In genomic region chr6:119280586-119281163, GRCh38 we compare ENCODE assay signal across 26 cellular contexts.
DNase-seq lines count a peak whose midpoint lies in the region; ATAC-seq and TF ChIP-seq lines count a peak whose summit lies in the region.
"Had no signal": no experiment of that assay in that cellular context is flagged by ENCODE, and none has a peak within 500 bp of the region (broad histone marks: within the 10 kb centered on the region; RNA-seq: fewer than 3 reads in every experiment).

No MANE protein-coding gene starts in this region.

- H3K36me3 ChIP-seq in HCT116 (ENCODE audit: control insufficient read depth in 1 of 2, insufficient read depth in 2 of 2, low read length in 2 of 2) (no peaks in the 10 kb centered on the region; a peak in 1 of 4 replicates), subcutaneous abdominal adipose tissue (ENCODE audit: control insufficient read depth in 5 of 5, insufficient read depth in 5 of 5, low read length in 5 of 5) (peaks cover 4 to 15% (median 6%) of the 10 kb centered on the region in 5 donors)
- H3K36me3 ChIP-seq: pancreas, thyroid gland had no signal

- intact Hi-C loops in HCT116 (cut with micrococcal nuclease) (no loop called here), dorsolateral prefrontal cortex (cut with DNase I) (no loop called here)

- CTCF ChIA-PET in HCT116 (lab: Charles Lee), result no interaction called here

- TF ChIP-seq RAD21 in HCT116 (IDR thresholded peaks at IDR 0.05; ENCODE audit: low read depth), result no peak

- H3K4me3 ChIP-seq in HCT116 (replicated peaks in 1 of 2; ENCODE audit: low read depth in 1 of 2, low read length in 2 of 2) (no peak overlapping the region), subcutaneous abdominal adipose tissue (ENCODE audit: low read depth in 1 of 5, low read length in 5 of 5) (no peak overlapping the region), dorsolateral prefrontal cortex (no peak overlapping the region)
- H3K4me3 ChIP-seq: GM23338, hepatocyte, pancreas, thyroid gland had no signal

- no peaks in the 10 kb centered on the region for H4K20me1 ChIP-seq in HCT116 (ENCODE audit: insufficient read depth)

- RAD21 ChIA-PET in HCT116 (lab: Charles Lee; ENCODE audit: low non-redundant PET in 1 of 2, low total read pairs in 2 of 2, uncharacterized antibody in 2 of 2, unreplicated experiment in 2 of 2), result no interaction called here

- no peak overlapping the region for H2AFZ ChIP-seq in HCT116 (ENCODE audit: low read depth, low read length, poor library complexity, severe bottlenecking)
- H2AFZ ChIP-seq: GM23338, hepatocyte had no signal

- no peaks in the 10 kb centered on the region for H3K9me2 ChIP-seq in HCT116 (ENCODE audit: insufficient read depth)

- H3K79me2 ChIP-seq in HCT116 (ENCODE audit: insufficient read depth, low read length), result no peaks in the 10 kb centered on the region

- H3K27ac ChIP-seq in HCT116 (ENCODE audit: low read depth, low read length), result peak overlapping the region; percentile 47; the same call in 1 of the 2 replicates
- no peak overlapping the region for H3K27ac ChIP-seq in foreskin keratinocyte
- H3K27ac ChIP-seq in subcutaneous abdominal adipose tissue (ENCODE audit: low read depth, low read length), result peak overlapping the region; percentile 38
- no peak overlapping the region for H3K27ac ChIP-seq in dorsolateral prefrontal cortex
- H3K27ac ChIP-seq: hepatocyte, pancreas, thyroid gland had no signal

- no TSS peak for BruUV-seq in HCT116 (replicated peaks; lab: Mats Ljungman, UMichigan)

- POLR2A ChIA-PET in HCT116 (lab: Charles Lee), result no interaction called here

- no peak for DNase-seq in HCT116 (ENCODE audit: low read depth, low spot score)
- DNase-seq in foreskin keratinocyte, result peak in 1 of 2 donors; percentile 38
- DNase-seq in dorsolateral prefrontal cortex, result no peak
- no peak for DNase-seq in NCI-H226
- DNase-seq: activated CD4-positive, alpha-beta T cell treated with anti-CD3 and anti-CD28 coated beads for 36 hours; activated naive CD4-positive, alpha-beta T cell; activated T-cell treated with anti-CD3 and anti-CD28 coated beads, Interleukin-2, amount 50 U/mL, for 24 hours; amniotic stem cell; CD4-positive, alpha-beta memory T cell; KBM-7; left ventricle myocardium superior; midbrain; natural killer cell; NCI-H146; NCI-H2171 treated with DMSO at 0.1 percent for 48 hours; NCI-H526 treated with DMSO at 0.1 percent for 48 hours; pancreas; right cardiac atrium; stimulated activated naive CD8-positive, alpha-beta T cell treated with anti-CD3 and anti-CD28 coated beads, Interleukin-15, Interleukin-2, amounts not matched to agents 100 U/mL and 50 U/mL, for 24 hours; T-helper 17 cell; thyroid gland had no signal

- H3K9ac ChIP-seq in HCT116 (ENCODE audit: low read length), result no peak overlapping the region
- H3K9ac ChIP-seq in subcutaneous abdominal adipose tissue (ENCODE audit: low read length in 5 of 5), result no peak overlapping the region

- H3K9me3 ChIP-seq in HCT116 (ENCODE audit: control insufficient read depth in 1 of 2, insufficient read depth in 1 of 2, low read depth in 1 of 2, low read length in 2 of 2) (no peaks in the 10 kb centered on the region), subcutaneous abdominal adipose tissue (ENCODE audit: control insufficient read depth in 5 of 5, low read length in 5 of 5) (no peaks in the 10 kb centered on the region)
- H3K9me3 ChIP-seq: pancreas, thyroid gland had no signal

- TF ChIP-seq POLR2A in HCT116 (IDR thresholded peaks at IDR 0.05; ENCODE audit: borderline replicate concordance, extremely low read depth, insufficient read depth, insufficient read length), result no peak

- H3K4me2 ChIP-seq in HCT116 (ENCODE audit: low read length), result no peak overlapping the region
- H3K4me2 ChIP-seq: GM23338, hepatocyte had no signal

- H3K27me3 ChIP-seq in HCT116 (ENCODE audit: insufficient read depth, low read length) (no peaks in the 10 kb centered on the region), foreskin keratinocyte (no peaks in the 10 kb centered on the region), subcutaneous abdominal adipose tissue (ENCODE audit: control insufficient read depth in 5 of 5, insufficient read depth in 4 of 5, low read length in 5 of 5) (no peaks in the 10 kb centered on the region), dorsolateral prefrontal cortex (no peaks in the 10 kb centered on the region)
- H3K27me3 ChIP-seq: hepatocyte, pancreas, thyroid gland had no signal

- TF ChIP-seq CTCF in HCT116 (IDR thresholded peaks at IDR 0.05 in 2 of 3, conservative IDR thresholded peaks at IDR 0.05 in 1 of 3; ENCODE audit: borderline replicate concordance in 1 of 3, insufficient read depth in 1 of 3, low read depth in 2 of 3, low read length in 2 of 3), result no peak
- no peak for TF ChIP-seq CTCF in foreskin keratinocyte (conservative IDR thresholded peaks at IDR 0.05)
- TF ChIP-seq CTCF in dorsolateral prefrontal cortex (IDR thresholded peaks at IDR 0.05 in 54 of 56, conservative IDR thresholded peaks at IDR 0.05 in 2 of 56; ENCODE audit: low read depth in 1 of 56, partially characterized antibody in 56 of 56), result no peak

- ATAC-seq in HCT116 (no peak), SK-N-SH treated with all-trans-retinoic acid at 6 μM for 48 hours (peak; percentile 46), foreskin keratinocyte (peak; percentile 47), HG03442 (IDR thresholded peaks at IDR 0.05; ENCODE audit: unreplicated experiment) (no peak)
- ATAC-seq: activated CD4-positive, alpha-beta T cell treated with anti-CD3 and anti-CD28 coated beads for 36 hours; GM23338; left ventricle myocardium superior; natural killer cell; right cardiac atrium; stimulated activated naive CD8-positive, alpha-beta T cell treated with anti-CD3 and anti-CD28 coated beads, Interleukin-15, Interleukin-2, amounts not matched to agents 100 U/mL and 50 U/mL, for 24 hours; T-helper 17 cell had no signal

- H3K4me1 ChIP-seq in HCT116 (ENCODE audit: control insufficient read depth in 1 of 2, insufficient read depth in 2 of 2, low read length in 2 of 2) (peaks cover 14 to 25% of the 10 kb centered on the region in 2 experiments; a peak in 3 of 4 replicates), foreskin keratinocyte (no peaks in the 10 kb centered on the region), subcutaneous abdominal adipose tissue (ENCODE audit: control insufficient read depth in 5 of 5, insufficient read depth in 5 of 5, low read length in 5 of 5) (peaks cover 0 to 22% (median 16%) of the 10 kb centered on the region in 5 donors)
- H3K4me1 ChIP-seq: thyroid gland had no signal

TF ChIP-seq in HCT116, 20 proteins besides CTCF, POLR2A, EP300 and RAD21 (continues in another document):
- TF ChIP-seq JUND (IDR thresholded peaks at IDR 0.05), result no peak
- no peak for TF ChIP-seq POLR2AphosphoS5 (IDR thresholded peaks at IDR 0.05; ENCODE audit: low read depth, low read length)
- no peak for TF ChIP-seq EZH2 (IDR thresholded peaks at IDR 0.05)
- TF ChIP-seq EGR1 (IDR thresholded peaks at IDR 0.05; ENCODE audit: low read depth), result no peak
- TF ChIP-seq CBX3 (IDR thresholded peaks at IDR 0.05; ENCODE audit: low read depth), result no peak
- TF ChIP-seq SP1 (IDR thresholded peaks at IDR 0.05; ENCODE audit: low read depth), result no peak
- no peak for TF ChIP-seq MAX (IDR thresholded peaks at IDR 0.05)

TF ChIP-seq in SK-N-SH treated with all-trans-retinoic acid at 6 μM for 48 hours, 23 proteins besides CTCF, POLR2A, EP300 and RAD21 (continues in another document):
- TF ChIP-seq TCF4 (CRISPR knock-in tag; IDR thresholded peaks at IDR 0.05; ENCODE audit: borderline replicate concordance) (no peak), ZFP30 (CRISPR knock-in tag; IDR thresholded peaks at IDR 0.05) (no peak), CSDC2 (CRISPR knock-in tag; IDR thresholded peaks at IDR 0.05) (no peak), PATZ1 (CRISPR knock-in tag; IDR thresholded peaks at IDR 0.05; ENCODE audit: borderline replicate concordance) (no peak; the same call in 1 of the 2 replicates), ISL1 (CRISPR knock-in tag; IDR thresholded peaks at IDR 0.05) (peak; percentile 97), TOX (CRISPR knock-in tag; IDR thresholded peaks at IDR 0.05; ENCODE audit: borderline replicate concordance) (no peak), ZFP3 (CRISPR knock-in tag; IDR thresholded peaks at IDR 0.05) (no peak), ZC3H10 (CRISPR knock-in tag; IDR thresholded peaks at IDR 0.05) (peak; percentile 64; the same call in 1 of the 2 replicates), ZNF565 (CRISPR knock-in tag; conservative IDR thresholded peaks at IDR 0.05; ENCODE audit: low read depth) (no peak), OSR1 (CRISPR knock-in tag; IDR thresholded peaks at IDR 0.05) (no peak), CREB5 (CRISPR knock-in tag; IDR thresholded peaks at IDR 0.05; ENCODE audit: low read depth) (peak; percentile 91; the same call in 1 of the 2 replicates), RARB (CRISPR knock-in tag; IDR thresholded peaks at IDR 0.05) (no peak), ESRRG (CRISPR knock-in tag; IDR thresholded peaks at IDR 0.05) (no peak), BACH2 (CRISPR knock-in tag; IDR thresholded peaks at IDR 0.05; ENCODE audit: borderline replicate concordance) (no peak), ARNTL (CRISPR knock-in tag; IDR thresholded peaks at IDR 0.05; ENCODE audit: borderline replicate concordance, low read depth) (no peak)

Comparison
In these comparisons a context has a peak if more than half of its experiments do, and no peak if none do; other contexts are left out.
1. ATAC-seq: peak in SK-N-SH treated with all-trans-retinoic acid at 6 μM for 48 hours (single experiment) and foreskin keratinocyte (single experiment); none in HCT116 (single experiment) and HG03442 (single experiment).
2. H3K27ac ChIP-seq: peak in HCT116 (single experiment) and subcutaneous abdominal adipose tissue (single experiment); none in foreskin keratinocyte (single experiment) and dorsolateral prefrontal cortex (0 of 59).